Comparison of ENCODE assay signal across 16 cellular contexts in the genomic region with DNA sequence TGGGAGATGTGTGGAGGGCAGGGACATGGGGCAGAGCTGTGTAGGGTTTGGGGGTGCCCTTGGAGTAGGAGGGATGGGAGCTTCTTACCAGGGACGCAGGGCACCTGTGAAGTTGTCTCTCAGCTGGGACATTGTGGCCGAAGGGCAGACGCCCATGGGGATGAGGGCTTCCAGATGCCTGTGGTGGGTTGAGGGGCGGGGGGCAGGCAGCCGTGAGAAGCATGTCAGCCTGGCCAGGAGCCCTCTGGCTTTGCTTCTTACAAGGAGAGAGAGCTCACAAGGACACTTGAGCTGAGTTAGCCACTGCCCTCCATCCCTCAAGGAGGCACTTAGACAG. TPM values are rescaled to one million over a fixed set of nuclear protein-coding genes. Genes with fewer than 3 reads are reported as not detected.
DNase-seq lines count a peak whose midpoint lies in the region; ATAC-seq and TF ChIP-seq lines count a peak whose summit lies in the region.
"Had no signal": no experiment of that assay in that cellular context is flagged by ENCODE, and none has a peak within 500 bp of the region (broad histone marks: within the 10 kb centered on the region; RNA-seq: fewer than 3 reads in every experiment).

No MANE protein-coding gene starts in this region.

- peak; percentile 72 for ATAC-seq in left lung
- no peak for ATAC-seq in aorta (ENCODE audit: low FRiP score)
- ATAC-seq: GM12878, HCT116 had no signal

- H3K36me3 ChIP-seq in left lung (no peaks in the 10 kb centered on the region), aorta (ENCODE audit: control insufficient read depth in 1 of 2, insufficient read depth in 2 of 2, low read length in 1 of 2) (no peaks in the 10 kb centered on the region)
- H3K36me3 ChIP-seq: BLaER1 had no signal

- peak; percentile 7 to 40 for DNase-seq in NCI-H524 (lab: John Stamatoyannopoulos, UW)
- no peak for DNase-seq in NCI-H524 treated with DMSO at 0.1 percent for 48 hours (lab: John Stamatoyannopoulos, UW)
- peak in 1 of 2 donors; percentile 55 for DNase-seq in left lung
- peak; percentile 69 for DNase-seq in posterior vena cava (ENCODE audit: low spot score)
- DNase-seq in aorta, result peak; percentile 19 to 65
- no peak for DNase-seq in cortex of kidney (lab: John Stamatoyannopoulos, UW)
- no peak for DNase-seq in mesenteric fat pad (ENCODE audit: low spot score)
- DNase-seq: 8988T; AML-193; Caco-2; CD8-positive, alpha-beta memory T cell; GM23248 had no signal

- no peak for TF ChIP-seq CTCF in left lung (IDR thresholded peaks at IDR 0.05)

- H3K4me1 ChIP-seq in left lung (no peaks in the 10 kb centered on the region), aorta (ENCODE audit: control insufficient read depth in 1 of 2, insufficient read depth in 2 of 2, low read length in 2 of 2) (no peaks in the 10 kb centered on the region)
- H3K4me1 ChIP-seq: Caco-2 had no signal

- H3K4me3 ChIP-seq in left lung (no peak overlapping the region), aorta (ENCODE audit: low read length in 2 of 2) (no peak overlapping the region)
- H3K4me3 ChIP-seq: BLaER1, GM12878, GM23248 had no signal

- intact Hi-C loops in left lung (cut with DNase I), result no loop called here
- intact Hi-C loops in posterior vena cava (cut with DNase I), result no loop called here
- intact Hi-C loops in aorta (cut with DNase I), result no loop called here

- H3K27me3 ChIP-seq in left lung (no peaks in the 10 kb centered on the region), aorta (ENCODE audit: control insufficient read depth in 1 of 2, insufficient read depth in 2 of 2, low read length in 1 of 2) (no peaks in the 10 kb centered on the region)
- H3K27me3 ChIP-seq: BLaER1 had no signal

- WGBS in aorta, 2 donors, result 80 to 81% methylated on average over 5 of the region's 5 CpGs

- H3K27ac ChIP-seq in left lung (no peak overlapping the region), aorta (ENCODE audit: low read depth in 1 of 2, low read length in 2 of 2) (no peak overlapping the region)
- H3K27ac ChIP-seq: BLaER1, GM23248 had no signal

- no peaks in the 10 kb centered on the region for H3K9me3 ChIP-seq in left lung
- H3K9me3 ChIP-seq in aorta (ENCODE audit: control insufficient read depth, low read length), result no peaks in the 10 kb centered on the region
- H3K9me3 ChIP-seq: Caco-2 had no signal

RNA-seq across cellular contexts. Expression of a gene that starts 8.5 kb away (rescaled TPM):
- total RNA-seq in left lung, result not detected
- under 1 TPM in 1 of 2 donors, not detected in 1; 0.24 TPM for total RNA-seq in posterior vena cava
- under 1 TPM; 0.36 to 0.81 TPM for total RNA-seq in aorta
- polyA plus RNA-seq in aorta, result not detected
- not detected for total RNA-seq in mesenteric fat pad
- total RNA-seq: Caco-2; CD8-positive, alpha-beta memory T cell; Daoy; GM12878; GM23248 had no signal
- polyA plus RNA-seq: CD8-positive, alpha-beta memory T cell; GM12878; GM23248 had no signal

RNA-seq across cellular contexts. Expression of a gene that starts 56.1 kb away (rescaled TPM):
- total RNA-seq in left lung, result 10 to 100 TPM; 25.9 to 32.3 TPM
- total RNA-seq in posterior vena cava, result 10 to 100 TPM; 25.8 to 37.0 TPM
- 10 to 100 TPM; 36.2 to 44.0 TPM for total RNA-seq in aorta
- 10 to 100 TPM; 12.4 to 26.1 TPM for polyA plus RNA-seq in aorta
- total RNA-seq in mesenteric fat pad, result 29.6 TPM

Comparison
In these comparisons a context has a peak if more than half of its experiments do, and no peak if none do; other contexts are left out.
1. DNase-seq: peak in NCI-H524 (2 of 2), posterior vena cava (single experiment) and aorta (2 of 2); none in NCI-H524 treated with DMSO at 0.1 percent for 48 hours (single experiment), cortex of kidney (single experiment) and mesenteric fat pad (single experiment).